ENCODE assay signal across 25 cellular contexts in the genomic region with DNA sequence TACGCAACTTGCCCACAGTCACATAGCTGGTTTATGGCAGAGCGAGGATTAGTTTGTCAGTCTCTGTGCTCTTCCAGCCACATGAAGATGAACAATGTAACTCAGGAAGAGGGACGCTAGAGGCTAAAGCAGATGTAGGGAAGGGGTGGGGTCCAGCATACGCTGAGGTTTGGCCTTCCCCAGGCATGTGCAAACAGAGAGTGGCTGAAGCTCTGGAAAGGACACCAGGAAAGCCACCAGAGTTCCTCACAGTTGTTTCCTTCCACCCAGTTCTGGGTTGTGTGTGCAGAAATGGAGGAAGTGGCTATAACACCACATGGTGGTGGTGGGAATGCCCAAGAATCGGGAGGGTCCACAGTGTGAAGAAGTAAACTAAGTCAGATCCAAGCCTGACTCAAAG.
"Had no signal": no experiment of that assay in that cellular context is flagged by ENCODE, and none has a peak within 500 bp of the region (broad histone marks: within the 10 kb centered on the region; RNA-seq: fewer than 3 reads in every experiment).

No MANE protein-coding gene starts in this region.

- H3K27me3 Mint-ChIP-seq: activated B cell treated with CpG ODN at 0.5 μM for 24 hours; activated CD4-positive, alpha-beta T cell treated with anti-CD3 and anti-CD28 coated beads for 36 hours; activated naive CD8-positive, alpha-beta T cell; central memory CD8-positive, alpha-beta T cell; natural killer cell treated with Interleukin-12 subunit alpha and Interleukin-12 subunit beta and Interleukin-15 and Interleukin-18, amount 100 ng/mL, for 72 hours; stimulated activated naive B cell treated with anti-CD40 and anti-IgM and Interleukin-4, amounts not matched to agents 10 μg/mL and 1 μg/mL and 100 μg/mL, for 72 hours; type B pancreatic cell had no signal

- H3K4me1 ChIP-seq: adrenal gland, pancreas had no signal

- H3K36me3 Mint-ChIP-seq: natural killer cell treated with Interleukin-12 subunit alpha and Interleukin-12 subunit beta and Interleukin-15 and Interleukin-18, amount 100 ng/mL, for 72 hours; type B pancreatic cell had no signal

- H3K4me3 Mint-ChIP-seq: activated B cell treated with CpG ODN at 0.5 μM for 24 hours; activated CD4-positive, alpha-beta T cell treated with anti-CD3 and anti-CD28 coated beads for 36 hours; activated naive CD8-positive, alpha-beta T cell; activated T-cell treated with anti-CD3 and anti-CD28 coated beads, Interleukin-2, amount 50 U/mL, for 4 hours; central memory CD8-positive, alpha-beta T cell; natural killer cell treated with Interleukin-12 subunit alpha and Interleukin-12 subunit beta and Interleukin-15 and Interleukin-18, amount 100 ng/mL, for 72 hours; stimulated activated naive B cell treated with anti-CD40 and anti-IgM and Interleukin-4, amounts not matched to agents 10 μg/mL and 1 μg/mL and 100 μg/mL, for 72 hours; type B pancreatic cell had no signal

- H3K9me3 ChIP-seq: adrenal gland, pancreas, testis had no signal

- ATAC-seq: activated CD4-positive, alpha-beta T cell treated with anti-CD3 and anti-CD28 coated beads for 36 hours; activated T-cell treated with anti-CD3 and anti-CD28 coated beads, Interleukin-2, amount 50 U/mL, for 4 hours; left colon; natural killer cell treated with Interleukin-12 subunit alpha and Interleukin-12 subunit beta and Interleukin-15 and Interleukin-18, amount 100 ng/mL, for 72 hours; sciatic nerve; stimulated activated naive B cell treated with anti-CD40 and anti-IgM and Interleukin-4, amounts not matched to agents 10 μg/mL and 1 μg/mL and 100 μg/mL, for 72 hours had no signal

- H3K27ac Mint-ChIP-seq: activated B cell treated with CpG ODN at 0.5 μM for 24 hours; activated CD4-positive, alpha-beta T cell treated with anti-CD3 and anti-CD28 coated beads for 36 hours; activated naive CD8-positive, alpha-beta T cell; activated T-helper 2 cell treated with anti-CD3 and anti-CD28 coated beads, Interferon-gamma antibody, Interleukin-2, Interleukin-4, amounts not matched to agents 10 μg/mL and 5 μg/mL and 100 μg/mL, durations not matched to agents 14 hours and 24 hours and 36 hours; stimulated activated naive B cell treated with anti-CD40 and anti-IgM and Interleukin-4, amounts not matched to agents 10 μg/mL and 1 μg/mL and 100 μg/mL, for 72 hours; type B pancreatic cell had no signal

- H3K4me3 ChIP-seq: adrenal gland, lung, pancreas, smooth muscle cell, testis had no signal

- H3K27ac ChIP-seq: adrenal gland, epithelial cell of prostate, pancreas, testis had no signal

- H3K27me3 ChIP-seq: adrenal gland, pancreas, testis had no signal

- DNase-seq: activated B cell treated with CpG ODN at 0.5 μM for 24 hours; activated CD4-positive, alpha-beta T cell treated with anti-CD3 and anti-CD28 coated beads for 36 hours; activated CD4-positive, alpha-beta T cell treated with anti-CD3 and anti-CD28 coated beads, Interleukin-2, amount 50 U/mL, for 4 hours; activated CD8-positive, alpha-beta memory T cell treated with anti-CD3 and anti-CD28 coated beads, Interleukin-2, amount 50 U/mL, for 48 hours; activated naive CD4-positive, alpha-beta T cell; activated T-cell treated with anti-CD3 and anti-CD28 coated beads, Interleukin-2, amount 50 U/mL, for 4 hours; midbrain; stimulated activated CD4-positive, alpha-beta T cell treated with anti-CD3 and anti-CD28 coated beads, Interleukin-15, amount 100 ng/mL, for 24 hours; stimulated activated CD4-positive, alpha-beta T cell treated with anti-CD3 and anti-CD28 coated beads, Interleukin-2, amount 100 ng/mL, for 48 hours; stimulated activated CD8-positive, alpha-beta memory T cell treated with anti-CD3 and anti-CD28 coated beads, Interleukin-4, amount 100 ng/mL, for 48 hours; stimulated activated naive B cell treated with anti-CD40 and anti-IgM and Interleukin-4, amounts not matched to agents 10 μg/mL and 1 μg/mL and 100 μg/mL, for 72 hours; T1000; testis had no signal
